Comparison of ENCODE assay signal across 10 cellular contexts in genomic region chr2:239227111-239227581, GRCh38.
DNase-seq lines count a peak whose midpoint lies in the region; ATAC-seq and TF ChIP-seq lines count a peak whose summit lies in the region.
"Had no signal": no experiment of that assay in that cellular context is flagged by ENCODE, and none has a peak within 500 bp of the region (broad histone marks: within the 10 kb centered on the region; RNA-seq: fewer than 3 reads in every experiment).

No MANE protein-coding gene starts in this region.

- intact Hi-C loops in esophagus muscularis mucosa (cut with DNase I) (no loop called here), transverse colon (cut with DNase I; ENCODE audit: low total_unique reads) (loop anchor here (10.0 kb wide), 1 partner anchor 168 kb away; no protein-coding TSS in a partner anchor)

- peak overlapping the region; percentile 52 for H3K27ac Mint-ChIP-seq in activated CD8-positive, alpha-beta memory T cell treated with anti-CD3 and anti-CD28 coated beads, Interleukin-2, amount 10 ng/mL, durations not matched to agents 7 days and 5 days
- H3K27ac Mint-ChIP-seq in nephron: peak overlapping the region; percentile 45 to 79 (median 60)

- H3K36me3 ChIP-seq in esophagus muscularis mucosa (no peaks in the 10 kb centered on the region), transverse colon (no peaks in the 10 kb centered on the region)

- peaks cover 43% of the 10 kb centered on the region for H3K4me1 Mint-ChIP-seq in activated CD8-positive, alpha-beta memory T cell treated with anti-CD3 and anti-CD28 coated beads, Interleukin-2, amount 10 ng/mL, durations not matched to agents 7 days and 5 days
- H3K4me1 Mint-ChIP-seq in nephron: peaks cover 83% of the 10 kb centered on the region

- no peak overlapping the region for H3K4me3 Mint-ChIP-seq in activated CD8-positive, alpha-beta memory T cell treated with anti-CD3 and anti-CD28 coated beads, Interleukin-2, amount 10 ng/mL, durations not matched to agents 7 days and 5 days
- no peak overlapping the region for H3K4me3 Mint-ChIP-seq in nephron

- H3K9me3 ChIP-seq in esophagus muscularis mucosa (no peaks in the 10 kb centered on the region), transverse colon (no peaks in the 10 kb centered on the region)

- CTCF ChIA-PET in activated CD8-positive, alpha-beta memory T cell treated with anti-CD3 and anti-CD28 coated beads, Interleukin-2, amount 10 ng/mL, durations not matched to agents 7 days and 5 days (lab: Charles Lee): interaction anchor here (1.2 kb wide), 1 partner anchor 11 kb away, joined by 4 read pairs; no protein-coding TSS in a partner anchor

- no peaks in the 10 kb centered on the region for H3K36me3 Mint-ChIP-seq in activated CD8-positive, alpha-beta memory T cell treated with anti-CD3 and anti-CD28 coated beads, Interleukin-2, amount 10 ng/mL, durations not matched to agents 7 days and 5 days
- no peaks in the 10 kb centered on the region for H3K36me3 Mint-ChIP-seq in nephron (ENCODE audit: low read depth)

- in situ Hi-C loops in transverse colon (cut with MboI; ENCODE audit: low pct_ligation_motif_present in 1 of 4, low pct_unique_long_range_greater_than_20kb in 1 of 4, low sequenced_read_pairs in 3 of 4): no loop called here

- TF ChIP-seq EP300 in esophagus muscularis mucosa (IDR thresholded peaks at IDR 0.05): no peak
- no peak for TF ChIP-seq EP300 in transverse colon (IDR thresholded peaks at IDR 0.05; ENCODE audit: low read depth)

- TF ChIP-seq CTCF in esophagus muscularis mucosa (IDR thresholded peaks at IDR 0.05) (no peak), nephron (IDR thresholded peaks at IDR 0.05; ENCODE audit: unreplicated experiment in 3 of 3) (no peak), transverse colon (IDR thresholded peaks at IDR 0.05) (no peak)

- H3K27me3 Mint-ChIP-seq in activated CD8-positive, alpha-beta memory T cell treated with anti-CD3 and anti-CD28 coated beads, Interleukin-2, amount 10 ng/mL, durations not matched to agents 7 days and 5 days: no peaks in the 10 kb centered on the region
- H3K27me3 Mint-ChIP-seq in nephron (ENCODE audit: low read depth): no peaks in the 10 kb centered on the region

- 82% methylated on average over 4 of the region's 10 CpGs for WGBS in esophagus muscularis mucosa
- WGBS in transverse colon (ENCODE audit: low coverage in 1 of 2), 2 donors: 40 to 86% methylated on average over 1 to 8 of the region's 10 CpGs

- H3K27me3 ChIP-seq in esophagus muscularis mucosa: no peaks in the 10 kb centered on the region
- H3K27me3 ChIP-seq in transverse colon: no peaks in the 10 kb centered on the region

- no peak for ATAC-seq in activated CD8-positive, alpha-beta memory T cell treated with anti-CD3 and anti-CD28 coated beads, Interleukin-2, amount 10 ng/mL, durations not matched to agents 7 days and 5 days
- no peak for ATAC-seq in stimulated activated naive CD8-positive, alpha-beta T cell treated with anti-CD3 and anti-CD28 coated beads, Interleukin-15, Interleukin-2, amounts not matched to agents 100 U/mL and 50 U/mL, for 24 hours

- H3K27ac ChIP-seq in esophagus muscularis mucosa (replicated peaks in 1 of 4) (peak overlapping the region; percentile 86 to 94 (median 90)), transverse colon (peak overlapping the region; percentile 78 to 88 (median 86))

- TF ChIP-seq POLR2A in esophagus muscularis mucosa (IDR thresholded peaks at IDR 0.05; ENCODE audit: low read depth) (no peak), transverse colon (IDR thresholded peaks at IDR 0.05) (no peak)

- H3K4me1 ChIP-seq in esophagus muscularis mucosa: peaks cover 69 to 93% (median 85%) of the 10 kb centered on the region in 4 donors
- H3K4me1 ChIP-seq in transverse colon: peaks cover 31 to 70% (median 57%) of the 10 kb centered on the region in 4 donors

- no peaks in the 10 kb centered on the region for H3K9me3 Mint-ChIP-seq in activated CD8-positive, alpha-beta memory T cell treated with anti-CD3 and anti-CD28 coated beads, Interleukin-2, amount 10 ng/mL, durations not matched to agents 7 days and 5 days (ENCODE audit: low read depth)
- H3K9me3 Mint-ChIP-seq in nephron: no peaks in the 10 kb centered on the region

- H3K4me3 ChIP-seq in esophagus muscularis mucosa: no peak overlapping the region
- H3K4me3 ChIP-seq in transverse colon: no peak overlapping the region

- no peak for DNase-seq in activated CD8-positive, alpha-beta memory T cell treated with anti-CD3 and anti-CD28 coated beads, Interleukin-2, amount 10 ng/mL, durations not matched to agents 7 days and 5 days
- no peak for DNase-seq in activated CD8-positive, alpha-beta memory T cell treated with anti-CD3 and anti-CD28 coated beads, Interleukin-2, amount 50 U/mL, for 4 hours
- DNase-seq in esophagus muscularis mucosa (ENCODE audit: extremely low spot score) (no peak), transverse colon (no peak), globus pallidus (ENCODE audit: low spot score) (no peak), SHP77 (lab: John Stamatoyannopoulos, UW) (no peak)
- no peak for DNase-seq in stimulated activated naive CD8-positive, alpha-beta T cell treated with anti-CD3 and anti-CD28 coated beads, Interleukin-15, Interleukin-2, amounts not matched to agents 100 U/mL and 50 U/mL, for 24 hours
- DNase-seq: 8988T, retina had no signal
